In the genomic region with DNA sequence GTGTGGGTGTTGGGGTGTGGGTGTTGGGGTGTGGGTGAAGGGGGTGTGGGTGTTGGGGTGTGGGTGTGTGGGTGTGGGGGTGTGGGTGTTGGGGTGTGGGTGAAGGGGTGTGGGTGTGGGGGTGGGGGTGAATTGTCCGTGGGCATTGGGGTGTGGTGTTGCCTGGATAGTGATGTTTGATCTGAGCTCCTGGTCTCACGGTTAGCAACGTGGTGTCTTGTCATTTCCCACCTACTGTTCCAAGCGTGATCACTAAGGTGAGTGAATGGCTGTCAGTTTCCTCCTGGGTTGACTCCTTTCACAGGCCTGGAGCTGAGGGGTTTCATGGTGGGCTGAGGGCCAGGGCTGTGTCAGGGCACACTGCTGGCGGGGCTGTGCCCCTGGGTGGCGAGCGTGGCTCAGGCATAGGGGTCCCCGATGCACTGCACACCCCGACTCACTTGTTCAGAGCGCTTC, we compare ENCODE assay signal across 20 cellular contexts. TPM values are rescaled to one million over a fixed set of nuclear protein-coding genes. Genes with fewer than 3 reads are reported as not detected.
DNase-seq lines count a peak whose midpoint lies in the region; ATAC-seq, FAIRE-seq and TF ChIP-seq lines count a peak whose summit lies in the region.
"Had no signal": no experiment of that assay in that cellular context is flagged by ENCODE, and none has a peak within 500 bp of the region (broad histone marks: within the 10 kb centered on the region; RNA-seq: fewer than 3 reads in every experiment).

No MANE protein-coding gene starts in this region.

- H3K27me3 ChIP-seq in suprapubic skin: no peaks in the 10 kb centered on the region
- H3K27me3 ChIP-seq: vagina had no signal

- WGBS in suprapubic skin: 78% methylated on average over 8 of the region's 10 CpGs

- intact Hi-C loops in kidney (cut with DNase I): no loop called here

- DNase-seq in activated naive CD4-positive, alpha-beta T cell treated with anti-CD3 and anti-CD28 coated beads, Interleukin-2, amount 50 U/mL, for 72 hours (ENCODE audit: low spot score in 2 of 2): peak in 1 of 2 donors; percentile 41
- DNase-seq in activated naive CD4-positive, alpha-beta T cell treated with anti-CD3 and anti-CD28 coated beads, Interleukin-2, amount 10 ng/mL, durations not matched to agents 7 days and 5 days: no peak
- no peak for DNase-seq in activated CD8-positive, alpha-beta memory T cell treated with anti-CD3 and anti-CD28 coated beads, Interleukin-2, amount 10 ng/mL, durations not matched to agents 7 days and 5 days
- DNase-seq in kidney (peak; percentile 64), suprapubic skin (ENCODE audit: low spot score in 2 of 2) (peak; percentile 45 to 49), putamen (ENCODE audit: low spot score) (no peak), NCI-H1694 treated with DMSO at 0.1 percent for 48 hours (lab: John Stamatoyannopoulos, UW) (no peak), HuH-7 (ENCODE audit: low spot score) (no peak)
- DNase-seq: Caco-2; EL; NCI-H187; NCI-H446; stimulated activated naive CD8-positive, alpha-beta T cell treated with anti-CD3 and anti-CD28 coated beads, Interleukin-15, amount 100 ng/mL, for 72 hours had no signal

- FAIRE-seq in kidney (lab: Jason Lieb, UNC): no peak
- FAIRE-seq: H54, RCC 7860 had no signal

- H3K27ac Mint-ChIP-seq in activated naive CD4-positive, alpha-beta T cell treated with anti-CD3 and anti-CD28 coated beads, Interleukin-2, amount 50 U/mL, for 72 hours: peak overlapping the region in 1 of 2 donors; percentile 95
- no peak overlapping the region for H3K27ac Mint-ChIP-seq in activated naive CD4-positive, alpha-beta T cell treated with anti-CD3 and anti-CD28 coated beads, Interleukin-2, amount 10 ng/mL, durations not matched to agents 7 days and 5 days
- H3K27ac Mint-ChIP-seq in activated CD8-positive, alpha-beta memory T cell treated with anti-CD3 and anti-CD28 coated beads, Interleukin-2, amount 10 ng/mL, durations not matched to agents 7 days and 5 days: no peak overlapping the region
- H3K27ac Mint-ChIP-seq: dendritic cell treated with granulocyte-macrophage colony-stimulating factor and Interleukin-4, amounts not matched to agents 40 ng/mL and 50 ng/mL, for 4 days had no signal

- H3K36me3 Mint-ChIP-seq in activated naive CD4-positive, alpha-beta T cell treated with anti-CD3 and anti-CD28 coated beads, Interleukin-2, amount 50 U/mL, for 72 hours: peaks cover 0 to 10% of the 10 kb centered on the region in 2 donors
- H3K36me3 Mint-ChIP-seq in activated naive CD4-positive, alpha-beta T cell treated with anti-CD3 and anti-CD28 coated beads, Interleukin-2, amount 10 ng/mL, durations not matched to agents 7 days and 5 days: peaks cover 2% of the 10 kb centered on the region
- peaks cover 1% of the 10 kb centered on the region for H3K36me3 Mint-ChIP-seq in activated CD8-positive, alpha-beta memory T cell treated with anti-CD3 and anti-CD28 coated beads, Interleukin-2, amount 10 ng/mL, durations not matched to agents 7 days and 5 days
- H3K36me3 Mint-ChIP-seq: brain had no signal

- no peak overlapping the region for H3K27ac ChIP-seq in kidney (ENCODE audit: low read depth in 2 of 2, low read length in 2 of 2)
- H3K27ac ChIP-seq in suprapubic skin: no peak overlapping the region

- H3K9ac ChIP-seq in kidney (ENCODE audit: low read length in 2 of 2): no peak overlapping the region

- H3K36me3 ChIP-seq in kidney (ENCODE audit: control insufficient read depth in 1 of 2, insufficient read depth in 2 of 2, low read length in 2 of 2): no peaks in the 10 kb centered on the region
- H3K36me3 ChIP-seq in suprapubic skin: no peaks in the 10 kb centered on the region
- H3K36me3 ChIP-seq: vagina had no signal

- TF ChIP-seq CTCF in kidney (IDR thresholded peaks at IDR 0.05; ENCODE audit: borderline replicate concordance, extremely low read depth, insufficient read depth) (no peak), suprapubic skin (IDR thresholded peaks at IDR 0.05) (no peak)

- H3K4me3 Mint-ChIP-seq in activated naive CD4-positive, alpha-beta T cell treated with anti-CD3 and anti-CD28 coated beads, Interleukin-2, amount 10 ng/mL, durations not matched to agents 7 days and 5 days: no peak overlapping the region
- no peak overlapping the region for H3K4me3 Mint-ChIP-seq in activated CD8-positive, alpha-beta memory T cell treated with anti-CD3 and anti-CD28 coated beads, Interleukin-2, amount 10 ng/mL, durations not matched to agents 7 days and 5 days
- H3K4me3 Mint-ChIP-seq: dendritic cell treated with granulocyte-macrophage colony-stimulating factor and Interleukin-4, amounts not matched to agents 40 ng/mL and 50 ng/mL, for 4 days had no signal

- H3K4me1 ChIP-seq in kidney (ENCODE audit: control insufficient read depth in 1 of 2, insufficient read depth in 1 of 2, low read depth in 1 of 2, low read length in 2 of 2): peaks cover 0 to 9% of the 10 kb centered on the region in 2 donors
- peaks cover 66% of the 10 kb centered on the region for H3K4me1 ChIP-seq in suprapubic skin
- H3K4me1 ChIP-seq: Caco-2 had no signal

- H3K27me3 Mint-ChIP-seq in activated naive CD4-positive, alpha-beta T cell treated with anti-CD3 and anti-CD28 coated beads, Interleukin-2, amount 10 ng/mL, durations not matched to agents 7 days and 5 days: peaks cover 11% of the 10 kb centered on the region
- H3K27me3 Mint-ChIP-seq in activated CD8-positive, alpha-beta memory T cell treated with anti-CD3 and anti-CD28 coated beads, Interleukin-2, amount 10 ng/mL, durations not matched to agents 7 days and 5 days: no peaks in the 10 kb centered on the region
- H3K27me3 Mint-ChIP-seq: stimulated activated naive CD8-positive, alpha-beta T cell treated with anti-CD3 and anti-CD28 coated beads, Interleukin-15, amount 100 ng/mL, for 72 hours had no signal

- H3K9me3 ChIP-seq in kidney (ENCODE audit: control insufficient read depth in 1 of 2, low read length in 2 of 2) (no peaks in the 10 kb centered on the region), suprapubic skin (no peaks in the 10 kb centered on the region)
- H3K9me3 ChIP-seq: Caco-2, vagina had no signal

- H3K9me3 Mint-ChIP-seq in activated naive CD4-positive, alpha-beta T cell treated with anti-CD3 and anti-CD28 coated beads, Interleukin-2, amount 50 U/mL, for 72 hours: no peaks in the 10 kb centered on the region
- H3K9me3 Mint-ChIP-seq in activated naive CD4-positive, alpha-beta T cell treated with anti-CD3 and anti-CD28 coated beads, Interleukin-2, amount 10 ng/mL, durations not matched to agents 7 days and 5 days: peaks cover 3% of the 10 kb centered on the region
- no peaks in the 10 kb centered on the region for H3K9me3 Mint-ChIP-seq in activated CD8-positive, alpha-beta memory T cell treated with anti-CD3 and anti-CD28 coated beads, Interleukin-2, amount 10 ng/mL, durations not matched to agents 7 days and 5 days (ENCODE audit: low read depth)
- H3K9me3 Mint-ChIP-seq: dendritic cell treated with granulocyte-macrophage colony-stimulating factor and Interleukin-4, amounts not matched to agents 40 ng/mL and 50 ng/mL, for 4 days; stimulated activated naive CD8-positive, alpha-beta T cell treated with anti-CD3 and anti-CD28 coated beads, Interleukin-15, amount 100 ng/mL, for 72 hours had no signal

- ATAC-seq in activated naive CD4-positive, alpha-beta T cell treated with anti-CD3 and anti-CD28 coated beads, Interleukin-2, amount 50 U/mL, for 72 hours: peak; percentile 36 to 39
- ATAC-seq in activated CD8-positive, alpha-beta memory T cell treated with anti-CD3 and anti-CD28 coated beads, Interleukin-2, amount 10 ng/mL, durations not matched to agents 7 days and 5 days: peak; percentile 20

- CTCF ChIA-PET in activated naive CD4-positive, alpha-beta T cell treated with anti-CD3 and anti-CD28 coated beads, Interleukin-2, amount 10 ng/mL, durations not matched to agents 7 days and 5 days (lab: Charles Lee): no interaction called here
- CTCF ChIA-PET in activated CD8-positive, alpha-beta memory T cell treated with anti-CD3 and anti-CD28 coated beads, Interleukin-2, amount 10 ng/mL, durations not matched to agents 7 days and 5 days (lab: Charles Lee): no interaction called here

- H3K4me3 ChIP-seq in kidney (ENCODE audit: low read length in 2 of 2) (no peak overlapping the region), suprapubic skin (no peak overlapping the region)
- H3K4me3 ChIP-seq: vagina had no signal

- H3K4me1 Mint-ChIP-seq in activated naive CD4-positive, alpha-beta T cell treated with anti-CD3 and anti-CD28 coated beads, Interleukin-2, amount 10 ng/mL, durations not matched to agents 7 days and 5 days: peaks cover 2% of the 10 kb centered on the region
- H3K4me1 Mint-ChIP-seq in activated CD8-positive, alpha-beta memory T cell treated with anti-CD3 and anti-CD28 coated beads, Interleukin-2, amount 10 ng/mL, durations not matched to agents 7 days and 5 days: no peaks in the 10 kb centered on the region

- no peak for TF ChIP-seq POLR2A in suprapubic skin (IDR thresholded peaks at IDR 0.05)

- TF ChIP-seq EP300 in suprapubic skin (IDR thresholded peaks at IDR 0.05): no peak

RNA-seq across cellular contexts. Expression of gene RTP5, which starts 27.2 kb away (rescaled TPM):
- total RNA-seq in activated naive CD4-positive, alpha-beta T cell treated with anti-CD3 and anti-CD28 coated beads, Interleukin-2, amount 50 U/mL, for 72 hours: under 1 TPM in 1 of 2 donors, not detected in 1; 0.09 TPM
- total RNA-seq in activated CD8-positive, alpha-beta memory T cell treated with anti-CD3 and anti-CD28 coated beads, Interleukin-2, amount 10 ng/mL, durations not matched to agents 7 days and 5 days: not detected
- total RNA-seq in kidney (0.13 TPM), suprapubic skin (not detected)
- not detected for polyA plus RNA-seq in kidney (ENCODE audit: insufficient read depth, low read depth, low replicate concordance)
- total RNA-seq: Caco-2, foreskin keratinocyte, right cardiac atrium, vagina had no signal
- polyA plus RNA-seq: foreskin keratinocyte had no signal

RNA-seq across cellular contexts. Expression of gene PDCD1, which starts 38.1 kb away (rescaled TPM):
- 10 to 100 TPM; 22.5 to 25.4 TPM for total RNA-seq in activated naive CD4-positive, alpha-beta T cell treated with anti-CD3 and anti-CD28 coated beads, Interleukin-2, amount 50 U/mL, for 72 hours
- total RNA-seq in activated CD8-positive, alpha-beta memory T cell treated with anti-CD3 and anti-CD28 coated beads, Interleukin-2, amount 10 ng/mL, durations not matched to agents 7 days and 5 days: 1 to 10 TPM; 2.2 to 4.1 TPM
- total RNA-seq in kidney: 1.6 TPM
- polyA plus RNA-seq in kidney (ENCODE audit: insufficient read depth, low read depth, low replicate concordance): 0.49 TPM
- total RNA-seq in suprapubic skin: not detected
- total RNA-seq: Caco-2, foreskin keratinocyte had no signal
- polyA plus RNA-seq: foreskin keratinocyte had no signal

Comparison
In these comparisons a context has a peak if more than half of its experiments do, and no peak if none do; other contexts are left out.
1. DNase-seq: peak in kidney (single experiment) and suprapubic skin (2 of 2); none in activated naive CD4-positive, alpha-beta T cell treated with anti-CD3 and anti-CD28 coated beads, Interleukin-2, amount 10 ng/mL, durations not matched to agents 7 days and 5 days (single experiment), activated CD8-positive, alpha-beta memory T cell treated with anti-CD3 and anti-CD28 coated beads, Interleukin-2, amount 10 ng/mL, durations not matched to agents 7 days and 5 days (single experiment), putamen (single experiment), NCI-H1694 treated with DMSO at 0.1 percent for 48 hours (single experiment) and HuH-7 (single experiment).